Comparison of ENCODE assay signal across 33 cellular contexts in genomic region chr1:152879559-152880198, GRCh38. TPM values are rescaled to one million over a fixed set of nuclear protein-coding genes. Genes with fewer than 3 reads are reported as not detected.
"Had no signal": no experiment of that assay in that cellular context is flagged by ENCODE, and none has a peak within 500 bp of the region (broad histone marks: within the 10 kb centered on the region; RNA-seq: fewer than 3 reads in every experiment).

No MANE protein-coding gene starts in this region.

- DNase-seq: activated CD4-positive, alpha-beta T cell treated with anti-CD3 and anti-CD28 coated beads for 48 hours; activated CD4-positive, alpha-beta T cell treated with anti-CD3 and anti-CD28 coated beads, Interleukin-2, amount 50 U/mL, for 48 hours; activated CD8-positive, alpha-beta memory T cell treated with anti-CD3 and anti-CD28 coated beads for 24 hours; activated effector memory CD4-positive, alpha-beta T cell treated with Interleukin-2 at 50 U/mL for 16 hours; activated naive CD4-positive, alpha-beta T cell treated with Interleukin-2 at 50 U/mL for 16 hours; anterior cingulate cortex; dorsolateral prefrontal cortex; effector memory CD4-positive, alpha-beta T cell; midbrain; naive thymus-derived CD4-positive, alpha-beta T cell; ovary; sigmoid colon; stimulated activated CD4-positive, alpha-beta T cell treated with anti-CD3 and anti-CD28 coated beads, Interleukin-1b, Interleukin-23, amount 100 ng/mL, for 48 hours; stimulated activated naive B cell treated with anti-CD40 and anti-IgM and Interleukin-4, amounts not matched to agents 10 μg/mL and 1 μg/mL and 100 μg/mL, for 72 hours; stomach; T-helper 9 cell had no signal

- H3K27me3 ChIP-seq: cardiac muscle cell, ovary, sigmoid colon, stomach, tibial nerve had no signal

- H3K4me3 ChIP-seq: cardiac muscle cell, coronary artery, dorsolateral prefrontal cortex, ovary, sigmoid colon, smooth muscle cell, stomach, tibial nerve had no signal

- H3K4me2 ChIP-seq: smooth muscle cell had no signal

- H3K4me1 ChIP-seq: sigmoid colon, stomach, tibial nerve had no signal

- H3K9me3 ChIP-seq: ovary, sigmoid colon, stomach, tibial nerve had no signal

- H3K27ac ChIP-seq: cardiac muscle cell, coronary artery, dorsolateral prefrontal cortex, ovary, sigmoid colon, stomach, tibial nerve, VCaP had no signal

- H3K36me3 ChIP-seq: cardiac muscle cell, ovary, sigmoid colon, stomach, tibial nerve had no signal

- ATAC-seq: naive thymus-derived CD4-positive, alpha-beta T cell; stimulated activated naive B cell treated with anti-CD40 and anti-IgM and Interleukin-4, amounts not matched to agents 10 μg/mL and 1 μg/mL and 100 μg/mL, for 72 hours had no signal

- FAIRE-seq: frontal cortex, islet of Langerhans, TTC549 had no signal

RNA-seq across cellular contexts. Expression of gene SMCP, which starts 1.6 kb away (rescaled TPM):
- total RNA-seq: cardiac muscle cell; cerebellum; dorsolateral prefrontal cortex; esophagus mucosa; frontal cortex; lower leg skin; naive thymus-derived CD4-positive, alpha-beta T cell; progenitor cell of endocrine pancreas; renal cortical epithelial cell; sigmoid colon; smooth muscle cell; stomach; temporal lobe; tibial nerve; ureter had no signal
- polyA plus RNA-seq: adipose tissue; cardiac muscle cell; naive thymus-derived CD4-positive, alpha-beta T cell; neural cell; sigmoid colon; smooth muscle cell; stomach had no signal

RNA-seq across cellular contexts. Expression of gene LCE7A, which starts 19.9 kb away (rescaled TPM):
- total RNA-seq: cardiac muscle cell; cerebellum; dorsolateral prefrontal cortex; esophagus mucosa; frontal cortex; naive thymus-derived CD4-positive, alpha-beta T cell; ovary; progenitor cell of endocrine pancreas; renal cortical epithelial cell; sigmoid colon; smooth muscle cell; stomach; temporal lobe; tibial nerve; ureter had no signal
- polyA plus RNA-seq: adipose tissue; cardiac muscle cell; naive thymus-derived CD4-positive, alpha-beta T cell; neural cell; ovary; sigmoid colon; smooth muscle cell; stomach had no signal

RNA-seq across cellular contexts. Expression of gene IVL, which starts 28.7 kb away (rescaled TPM):
- total RNA-seq: cardiac muscle cell; cerebellum; dorsolateral prefrontal cortex; frontal cortex; naive thymus-derived CD4-positive, alpha-beta T cell; ovary; progenitor cell of endocrine pancreas; sigmoid colon; stomach; tibial nerve had no signal
- polyA plus RNA-seq: cardiac muscle cell; naive thymus-derived CD4-positive, alpha-beta T cell; neural cell; ovary had no signal

RNA-seq across cellular contexts. Expression of gene LCE6A, which starts 37.0 kb away (rescaled TPM):
- total RNA-seq: cardiac muscle cell; cerebellum; dorsolateral prefrontal cortex; esophagus mucosa; frontal cortex; naive thymus-derived CD4-positive, alpha-beta T cell; ovary; progenitor cell of endocrine pancreas; renal cortical epithelial cell; sigmoid colon; smooth muscle cell; stomach; temporal lobe; tibial nerve; ureter had no signal
- polyA plus RNA-seq: adipose tissue; cardiac muscle cell; naive thymus-derived CD4-positive, alpha-beta T cell; neural cell; ovary; smooth muscle cell; stomach had no signal

RNA-seq across cellular contexts. Expression of gene LCE1A, which starts 52.4 kb away (rescaled TPM):
- total RNA-seq: cardiac muscle cell; cerebellum; dorsolateral prefrontal cortex; esophagus mucosa; frontal cortex; naive thymus-derived CD4-positive, alpha-beta T cell; ovary; progenitor cell of endocrine pancreas; renal cortical epithelial cell; sigmoid colon; smooth muscle cell; stomach; temporal lobe; tibial nerve; ureter had no signal
- polyA plus RNA-seq: adipose tissue; cardiac muscle cell; naive thymus-derived CD4-positive, alpha-beta T cell; neural cell; ovary; sigmoid colon; smooth muscle cell; stomach had no signal
